17 cellular contexts compared by ENCODE assay signal in the genomic region with DNA sequence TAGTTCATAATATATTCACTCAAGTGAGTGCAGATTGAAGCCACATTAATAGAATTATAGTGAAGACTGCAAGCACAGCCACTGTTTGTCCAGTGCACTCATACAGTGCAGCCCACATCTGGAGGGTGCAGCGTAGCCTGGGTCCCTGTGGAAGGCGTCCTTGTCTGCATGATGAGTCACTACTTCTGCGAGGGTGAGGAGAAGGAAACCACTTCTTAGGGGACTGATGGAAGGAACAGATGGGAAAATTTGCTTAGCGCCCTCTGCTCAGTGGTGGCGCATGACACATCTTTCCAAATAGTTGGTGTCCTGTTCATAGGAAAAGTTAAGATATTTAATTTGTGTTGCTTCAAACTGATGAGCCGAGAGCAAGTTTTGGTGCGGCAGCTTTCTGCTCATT.
"Had no signal": no experiment of that assay in that cellular context is flagged by ENCODE, and none has a peak within 500 bp of the region (broad histone marks: within the 10 kb centered on the region; RNA-seq: fewer than 3 reads in every experiment).

No MANE protein-coding gene starts in this region.

- FAIRE-seq: kidney had no signal

- ATAC-seq: gastrocnemius medialis; left lobe of liver; natural killer cell; psoas muscle; right cardiac atrium; stimulated activated naive B cell treated with anti-CD40 and anti-IgM and Interleukin-4, amounts not matched to agents 10 μg/mL and 1 μg/mL and 100 μg/mL, for 72 hours; upper lobe of right lung had no signal

- DNase-seq: foreskin fibroblast; gastrocnemius medialis; head of caudate nucleus; kidney; natural killer cell; occipital lobe; ovary; posterior cingulate gyrus; psoas muscle; right cardiac atrium; sigmoid colon; spleen; stimulated activated CD4-positive, alpha-beta T cell treated with anti-CD3 and anti-CD28 coated beads, Interleukin-4, amount 100 ng/mL, for 4 hours; stimulated activated naive B cell treated with anti-CD40 and anti-IgM and Interleukin-4, amounts not matched to agents 10 μg/mL and 1 μg/mL and 100 μg/mL, for 72 hours; transverse colon; upper lobe of right lung had no signal
